In genomic region chr17:75183999-75184884, GRCh38 we compare ENCODE assay signal across 12 cellular contexts. TPM values are rescaled to one million over a fixed set of nuclear protein-coding genes. Genes with fewer than 3 reads are reported as not detected.
A peak's percentile ranks its signal among the peaks of the same experiment; 100 is the strongest.
DNase-seq lines count a peak whose midpoint lies in the region; ATAC-seq, FAIRE-seq and TF ChIP-seq lines count a peak whose summit lies in the region.
"Had no signal": no experiment of that assay in that cellular context is flagged by ENCODE, and none has a peak within 500 bp of the region (broad histone marks: within the 10 kb centered on the region; RNA-seq: fewer than 3 reads in every experiment).

No MANE protein-coding gene starts in this region.

- H3K4me1 Mint-ChIP-seq in activated CD4-positive, alpha-beta T cell treated with anti-CD3 and anti-CD28 coated beads for 36 hours: peaks cover 44% of the 10 kb centered on the region
- peaks cover 34 to 40% (median 39%) of the 10 kb centered on the region in 3 donors for H3K4me1 Mint-ChIP-seq in T-cell

- TF ChIP-seq EP300 in H1 (IDR thresholded peaks at IDR 0.05; ENCODE audit: borderline replicate concordance in 1 of 2, low read depth in 2 of 2, low read length in 2 of 2) (no peak), sigmoid colon (IDR thresholded peaks at IDR 0.05) (no peak)

- H3K27ac Mint-ChIP-seq in activated CD4-positive, alpha-beta T cell treated with anti-CD3 and anti-CD28 coated beads for 36 hours: peak overlapping the region; percentile 96
- peak overlapping the region; percentile 97 to 98 for H3K27ac Mint-ChIP-seq in T-cell

- H2AK5ac ChIP-seq in H1 (ENCODE audit: low read depth, low read length): no peak overlapping the region; the same call in 1 of the 2 replicates

- intact Hi-C loops in activated CD4-positive, alpha-beta T cell treated with anti-CD3 and anti-CD28 coated beads for 36 hours (cut with DNase I, micrococcal nuclease): loop anchor here (1.0 to 10.0 kb wide), 13 partner anchors 21 to 595 kb away; partner anchors contain the start of genes NUP85 (in 2 of the 2), GRB2 (in 1 of the 2), JPT1 (in 1 of the 2) and KCTD2 (in 1 of the 2)
- intact Hi-C loops in sigmoid colon (cut with DNase I): loop anchor here (5.0 kb wide), 3 partner anchors 52 to 137 kb away; partner anchors contain the start of genes ATP5PD, KCTD2 and NT5C
- intact Hi-C loops in head of caudate nucleus (cut with DNase I): loop anchor here (10.0 kb wide), 1 partner anchor 209 kb away; the partner anchor contains the start of gene HID1

- H3K4me3 ChIP-seq in H1 (ENCODE audit: extremely low read depth in 1 of 4, insufficient read depth in 2 of 4, low read depth in 3 of 4, low read length in 4 of 4): no peak overlapping the region
- H3K4me3 ChIP-seq in sigmoid colon: no peak overlapping the region

- no peak overlapping the region for H2AFZ ChIP-seq in H1 (ENCODE audit: low read length)

- no peak overlapping the region; a peak in 1 of 4 replicates for H3K4me2 ChIP-seq in H1 (ENCODE audit: insufficient read depth in 1 of 2, low read depth in 2 of 2, low read length in 2 of 2)

- no peak overlapping the region for H4K91ac ChIP-seq in H1 (replicated peaks; ENCODE audit: insufficient read length, low read length)

- no peaks in the 10 kb centered on the region for H3K27me3 Mint-ChIP-seq in activated CD4-positive, alpha-beta T cell treated with anti-CD3 and anti-CD28 coated beads for 36 hours
- H3K27me3 Mint-ChIP-seq in T-cell: no peaks in the 10 kb centered on the region

- DNase-seq in activated CD4-positive, alpha-beta T cell treated with anti-CD3 and anti-CD28 coated beads for 36 hours: no peak
- DNase-seq in activated CD4-positive, alpha-beta T cell treated with anti-CD3 and anti-CD28 coated beads for 1 hour: no peak
- DNase-seq in T-cell: no peak
- no peak for DNase-seq in H1 (ENCODE audit: low read depth in 1 of 2, low spot score in 2 of 2)
- DNase-seq in sigmoid colon: peak; percentile 25
- no peak for DNase-seq in H4 (ENCODE audit: low spot score)
- DNase-seq in head of caudate nucleus: no peak
- DNase-seq: islet precursor cell, NCI-H1436 treated with DMSO at 0.1 percent for 48 hours had no signal

- peaks cover 21% of the 10 kb centered on the region for H3K36me3 Mint-ChIP-seq in activated CD4-positive, alpha-beta T cell treated with anti-CD3 and anti-CD28 coated beads for 36 hours (ENCODE audit: low read depth)
- peaks cover 3% of the 10 kb centered on the region for H3K36me3 Mint-ChIP-seq in T-cell

- H3K23me2 ChIP-seq in H1 (ENCODE audit: low read depth, low read length): peaks cover 2% of the 10 kb centered on the region; the same call in 1 of the 2 replicates

- H3K79me1 ChIP-seq in H1 (ENCODE audit: low read depth, low read length): no peaks in the 10 kb centered on the region; the same call in 1 of the 2 replicates

- peak overlapping the region; percentile 97 for H3K4me3 Mint-ChIP-seq in activated CD4-positive, alpha-beta T cell treated with anti-CD3 and anti-CD28 coated beads for 36 hours
- peak overlapping the region; percentile 81 to 89 (median 84) for H3K4me3 Mint-ChIP-seq in T-cell

- peaks cover 31 to 33% of the 10 kb centered on the region in 2 experiments for H3K79me2 ChIP-seq in H1 (ENCODE audit: control insufficient read depth in 1 of 2, insufficient read depth in 2 of 2, low read length in 2 of 2)

- H2BK20ac ChIP-seq in H1 (ENCODE audit: low read length): no peak overlapping the region

- H3K9ac ChIP-seq in H1 (replicated peaks in 1 of 4; ENCODE audit: extremely low read depth in 1 of 4, low read depth in 3 of 4, low read length in 3 of 4): no peak overlapping the region

- no peaks in the 10 kb centered on the region for H3K9me3 Mint-ChIP-seq in activated CD4-positive, alpha-beta T cell treated with anti-CD3 and anti-CD28 coated beads for 36 hours (ENCODE audit: low read depth)
- H3K9me3 Mint-ChIP-seq in T-cell: no peaks in the 10 kb centered on the region

- H3K9me3 ChIP-seq in H1 (ENCODE audit: insufficient read depth in 2 of 2, low read depth in 1 of 2, low read length in 1 of 2): no peaks in the 10 kb centered on the region
- H3K9me3 ChIP-seq in sigmoid colon: no peaks in the 10 kb centered on the region

- H3K18ac ChIP-seq in H1 (ENCODE audit: extremely low read depth, low read length): no peak overlapping the region

- H4K20me1 ChIP-seq in H1 (replicated peaks in 1 of 2; ENCODE audit: control insufficient read depth in 1 of 2, insufficient read depth in 2 of 2, low read length in 2 of 2): peaks cover 7% of the 10 kb centered on the region in 2 experiments

- TF ChIP-seq POLR2A in H1 (IDR thresholded peaks at IDR 0.05; ENCODE audit: control extremely low read depth in 1 of 2, low read depth in 2 of 2, low read length in 2 of 2) (no peak), sigmoid colon (IDR thresholded peaks at IDR 0.05) (no peak)

- H3K4ac ChIP-seq in H1 (replicated peaks; ENCODE audit: insufficient read length, low read depth, low read length): peak overlapping the region; percentile 17

- H4K5ac ChIP-seq in H1 (ENCODE audit: insufficient read length, low read depth, low read length): no peak overlapping the region

- FAIRE-seq in H1 (lab: Jason Lieb, UNC): no peak
- FAIRE-seq: bronchial epithelial cell, HTR-8/SVneo had no signal

- CTCF ChIA-PET in activated CD4-positive, alpha-beta T cell treated with anti-CD3 and anti-CD28 coated beads for 36 hours (lab: Charles Lee): interaction anchor here (0.6 to 3.0 kb wide), 6 partner anchors 12 to 548 kb away, joined by 3 to 11 read pairs (median 4); no protein-coding TSS in a partner anchor
- CTCF ChIA-PET in T-cell (lab: Charles Lee) (interaction anchor here (0.6 to 1.3 kb wide), 5 partner anchors 18 to 563 kb away, joined by 3 to 5 read pairs (median 3); no protein-coding TSS in a partner anchor), H1 (lab: Charles Lee; ENCODE audit: partially characterized antibody) (interaction anchor here (0.5 to 2.2 kb wide), 8 partner anchors 9 to 70 kb away, joined by 3 to 10 read pairs (median 4); partner anchors contain the start of gene NT5C)

- H3K27ac ChIP-seq in H1 (ENCODE audit: low read depth, low read length): no peak overlapping the region
- H3K27ac ChIP-seq in sigmoid colon: peak overlapping the region; percentile 92 to 99 (median 98)

- no peak overlapping the region for H3K23ac ChIP-seq in H1 (ENCODE audit: insufficient read length)

- H2BK15ac ChIP-seq in H1 (ENCODE audit: low read length): no peak overlapping the region

- no peak for ATAC-seq in activated CD4-positive, alpha-beta T cell treated with anti-CD3 and anti-CD28 coated beads for 36 hours
- ATAC-seq in T-cell (replicated peaks in 1 of 4) (no peak), HG03342 (IDR thresholded peaks at IDR 0.05; ENCODE audit: unreplicated experiment) (no peak)

- no peak overlapping the region for H2BK120ac ChIP-seq in H1 (replicated peaks; ENCODE audit: low read depth, low read length)

- H3K4me1 ChIP-seq in H1 (replicated peaks in 1 of 4; ENCODE audit: control insufficient read depth in 3 of 4, insufficient read depth in 4 of 4, low read length in 3 of 4) (peaks cover 0 to 5% (median under 1%) of the 10 kb centered on the region in 4 experiments; a peak in 4 of 7 replicates), sigmoid colon (peaks cover 0 to 29% (median 22%) of the 10 kb centered on the region in 4 donors)

- no peak overlapping the region for H4K8ac ChIP-seq in H1 (ENCODE audit: extremely low read depth, insufficient read depth, low read length)

- H2BK12ac ChIP-seq in H1 (ENCODE audit: low read depth, low read length): peak overlapping the region; percentile 40; the same call in 1 of the 2 replicates

- H3K27me3 ChIP-seq in H1 (replicated peaks in 1 of 4; ENCODE audit: control insufficient read depth in 3 of 4, extremely low read depth in 1 of 4, insufficient read depth in 3 of 4, low read length in 3 of 4): no peaks in the 10 kb centered on the region
- H3K27me3 ChIP-seq in sigmoid colon: no peaks in the 10 kb centered on the region

- 91% methylated on average over 8 of the region's 9 CpGs; no CpG with 5 or more reads in 1 of the 2 experiments for WGBS in H1 (ENCODE audit: extremely low coverage in 1 of 2, insufficient coverage in 1 of 2, insufficient read length in 1 of 2, insufficient replicate concordance in 2 of 2, low coverage in 1 of 2, low lambda C conversion rate in 2 of 2, missing lambda C conversion rate in 1 of 2), 2 experiments
- WGBS in sigmoid colon, 2 donors: 96 to 97% methylated on average over 9 of the region's 9 CpGs

- peaks cover 2 to 17% (median 5%) of the 10 kb centered on the region in 4 experiments; a peak in 5 of 8 replicates for H3K36me3 ChIP-seq in H1 (ENCODE audit: control insufficient read depth in 2 of 4, insufficient read depth in 4 of 4, low read length in 3 of 4)
- H3K36me3 ChIP-seq in sigmoid colon: peaks cover 0 to 8% (median 3%) of the 10 kb centered on the region in 4 donors

- H2BK5ac ChIP-seq in H1 (ENCODE audit: low read depth, low read length): no peak overlapping the region

- peak overlapping the region; percentile 66 for H3K56ac ChIP-seq in H1 (replicated peaks; ENCODE audit: insufficient read length, low read depth, low read length)

- POLR2A ChIA-PET in activated CD4-positive, alpha-beta T cell treated with anti-CD3 and anti-CD28 coated beads for 36 hours (lab: Charles Lee): interaction anchor here (0.6 to 1.6 kb wide), 4 partner anchors 10 to 845 kb away, joined by 3 to 5 read pairs (median 4); no protein-coding TSS in a partner anchor
- POLR2A ChIA-PET in T-cell (lab: Charles Lee): interaction anchor here (0.5 to 0.7 kb wide), 5 partner anchors 13 to 225 kb away, joined by 3 to 11 read pairs (median 5); no protein-coding TSS in a partner anchor
- POLR2A ChIA-PET in H1 (lab: Charles Lee; ENCODE audit: partially characterized antibody): interaction anchor here (0.6 to 3.5 kb wide), 19 partner anchors 9 to 272 kb away, joined by 3 to 16 read pairs (median 5); partner anchors contain the start of genes JPT1, MIF4GD, MRPS7 and NT5C

- no peak overlapping the region for H3K14ac ChIP-seq in H1 (ENCODE audit: insufficient read length)

- TF ChIP-seq CTCF in H1 (IDR thresholded peaks at IDR 0.05; ENCODE audit: control extremely low read depth in 1 of 3, insufficient read depth in 1 of 3, low read depth in 1 of 3, low read length in 3 of 3) (no peak), sigmoid colon (IDR thresholded peaks at IDR 0.05) (no peak)

- no peak for TF ChIP-seq RAD21 in H1 (IDR thresholded peaks at IDR 0.05 in 1 of 2, conservative IDR thresholded peaks at IDR 0.05 in 1 of 2; ENCODE audit: low read depth in 2 of 2, low read length in 2 of 2)

RNA-seq across cellular contexts. Expression of gene SUMO2, which starts 1.5 kb away (rescaled TPM):
- 100 to 1,000 TPM; 594 to 727 TPM for total RNA-seq in activated CD4-positive, alpha-beta T cell treated with anti-CD3 and anti-CD28 coated beads for 36 hours
- total RNA-seq in T-cell (100 to 1,000 TPM; 239 to 284 (median 269) TPM), sigmoid colon (100 to 1,000 TPM in 1 of 4 donors, 10 to 100 TPM in 3; 63.0 to 109 (median 87.1) TPM)
- 779 and 788 TPM in 2 replicates for total RNA-seq in H1 (2021; fragmentation: NEBNext Ultra II Directional; extraction: Animal tissue kit (Norgen Biotek cat#: 25700))
- polyA plus RNA-seq in H1 (2011; rRNA removed) (91.0 and 184 TPM in 2 replicates), sigmoid colon (100 to 1,000 TPM in 2 of 3 donors, 10 to 100 TPM in 1; 69.9 to 130 (median 117) TPM)
- polyA plus RNA-seq in H1 (2011; cell fraction: cytosol; rRNA removed): 162 TPM
- 61.2 TPM for polyA plus RNA-seq in H1 (2011; cell fraction: nucleus; rRNA removed)
- 273 to 655 TPM (median 511 TPM) in 4 replicates for polyA plus RNA-seq in H1 (2012, experiment 1 of 2)
- 97.2 TPM for polyA plus RNA-seq in H1 (2012, experiment 2 of 2)
- polyA plus RNA-seq in H1 (2013, experiment 1 of 2): 253 TPM
- 265 TPM for polyA plus RNA-seq in H1 (2013, experiment 2 of 2)
- 88.0 and 91.8 TPM in 2 replicates for polyA minus RNA-seq in H1 (2011; rRNA and poly(A)+ RNA removed)
- polyA minus RNA-seq in H1 (2011; cell fraction: cytosol; rRNA and poly(A)+ RNA removed): 284 TPM
- 41.9 TPM for polyA minus RNA-seq in H1 (2011; cell fraction: nucleus; rRNA and poly(A)+ RNA removed)
- total RNA-seq in H4 (2014; rRNA removed; shearing (Covaris generic)): 160 and 193 TPM in 2 replicates

RNA-seq across cellular contexts. Expression of gene NUP85, which starts 21.2 kb away (rescaled TPM):
- total RNA-seq in activated CD4-positive, alpha-beta T cell treated with anti-CD3 and anti-CD28 coated beads for 36 hours: 100 to 1,000 TPM; 130 to 160 TPM
- total RNA-seq in T-cell (100 to 1,000 TPM in 3 of 5 donors, 10 to 100 TPM in 2; 56.2 to 128 (median 106) TPM), sigmoid colon (10 to 100 TPM; 21.1 to 32.2 (median 29.7) TPM)
- total RNA-seq in H1 (2021; fragmentation: NEBNext Ultra II Directional; extraction: Animal tissue kit (Norgen Biotek cat#: 25700)): 97.4 and 98.5 TPM in 2 replicates
- polyA plus RNA-seq in H1 (2011; rRNA removed) (154 and 163 TPM in 2 replicates), sigmoid colon (10 to 100 TPM; 31.0 to 48.6 (median 42.8) TPM)
- polyA plus RNA-seq in H1 (2011; cell fraction: cytosol; rRNA removed): 146 TPM
- 356 TPM for polyA plus RNA-seq in H1 (2011; cell fraction: nucleus; rRNA removed)
- 68.3 to 138 TPM (median 101 TPM) in 4 replicates for polyA plus RNA-seq in H1 (2012, experiment 1 of 2)
- 88.0 TPM for polyA plus RNA-seq in H1 (2012, experiment 2 of 2)
- polyA plus RNA-seq in H1 (2013, experiment 1 of 2): 67.3 TPM
- polyA plus RNA-seq in H1 (2013, experiment 2 of 2): 64.2 TPM
- polyA minus RNA-seq in H1 (2011; rRNA and poly(A)+ RNA removed): 89.4 and 94.3 TPM in 2 replicates
- 49.2 TPM for polyA minus RNA-seq in H1 (2011; cell fraction: cytosol; rRNA and poly(A)+ RNA removed)
- polyA minus RNA-seq in H1 (2011; cell fraction: nucleus; rRNA and poly(A)+ RNA removed): 64.7 TPM
- 59.3 and 71.5 TPM in 2 replicates for total RNA-seq in H4 (2014; rRNA removed; shearing (Covaris generic))

RNA-seq across cellular contexts. Expression of gene JPT1, which starts 29.9 kb away (rescaled TPM):
- 100 to 1,000 TPM; 234 to 238 TPM for total RNA-seq in activated CD4-positive, alpha-beta T cell treated with anti-CD3 and anti-CD28 coated beads for 36 hours
- total RNA-seq in T-cell: 10 to 100 TPM; 28.3 to 55.8 (median 45.4) TPM
- 340 and 369 TPM in 2 replicates for total RNA-seq in H1 (2021; fragmentation: NEBNext Ultra II Directional; extraction: Animal tissue kit (Norgen Biotek cat#: 25700))
- 154 and 216 TPM in 2 replicates for polyA plus RNA-seq in H1 (2011; rRNA removed)
- polyA plus RNA-seq in H1 (2011; cell fraction: cytosol; rRNA removed): 246 TPM
- polyA plus RNA-seq in H1 (2011; cell fraction: nucleus; rRNA removed): 206 TPM
- 377 to 556 TPM (median 531 TPM) in 4 replicates for polyA plus RNA-seq in H1 (2012, experiment 1 of 2)
- polyA plus RNA-seq in H1 (2012, experiment 2 of 2): 362 TPM
- polyA plus RNA-seq in H1 (2013, experiment 1 of 2): 569 TPM
- 579 TPM for polyA plus RNA-seq in H1 (2013, experiment 2 of 2)
- polyA minus RNA-seq in H1 (2011; rRNA and poly(A)+ RNA removed): 42.8 and 65.0 TPM in 2 replicates
- polyA minus RNA-seq in H1 (2011; cell fraction: cytosol; rRNA and poly(A)+ RNA removed): 249 TPM
- 83.5 TPM for polyA minus RNA-seq in H1 (2011; cell fraction: nucleus; rRNA and poly(A)+ RNA removed)
- total RNA-seq in sigmoid colon: 10 to 100 TPM; 17.5 to 19.1 (median 18.8) TPM
- polyA plus RNA-seq in sigmoid colon: 100 to 1,000 TPM; 361 to 627 (median 471) TPM
- 324 and 466 TPM in 2 replicates for total RNA-seq in H4 (2014; rRNA removed; shearing (Covaris generic))

RNA-seq across cellular contexts. Expression of gene NT5C, which starts 52.7 kb away (rescaled TPM):
- 10 to 100 TPM; 51.7 to 61.5 TPM for total RNA-seq in activated CD4-positive, alpha-beta T cell treated with anti-CD3 and anti-CD28 coated beads for 36 hours
- total RNA-seq in T-cell (10 to 100 TPM; 21.5 to 88.8 (median 70.1) TPM), sigmoid colon (100 to 1,000 TPM in 1 of 4 donors, 10 to 100 TPM in 3; 60.7 to 109 (median 82.4) TPM)
- 52.1 and 66.9 TPM in 2 replicates for total RNA-seq in H1 (2021; fragmentation: NEBNext Ultra II Directional; extraction: Animal tissue kit (Norgen Biotek cat#: 25700))
- polyA plus RNA-seq in H1 (2011; rRNA removed) (66.4 and 98.6 TPM in 2 replicates), sigmoid colon (100 to 1,000 TPM; 102 to 116 (median 110) TPM)
- polyA plus RNA-seq in H1 (2011; cell fraction: cytosol; rRNA removed): 92.6 TPM
- 145 TPM for polyA plus RNA-seq in H1 (2011; cell fraction: nucleus; rRNA removed)
- 38.9 to 77.9 TPM (median 68.7 TPM) in 4 replicates for polyA plus RNA-seq in H1 (2012, experiment 1 of 2)
- 57.5 TPM for polyA plus RNA-seq in H1 (2012, experiment 2 of 2)
- 69.7 TPM for polyA plus RNA-seq in H1 (2013, experiment 1 of 2)
- polyA plus RNA-seq in H1 (2013, experiment 2 of 2): 60.6 TPM
- 12.1 and 14.9 TPM in 2 replicates for polyA minus RNA-seq in H1 (2011; rRNA and poly(A)+ RNA removed)
- 16.7 TPM for polyA minus RNA-seq in H1 (2011; cell fraction: cytosol; rRNA and poly(A)+ RNA removed)
- 44.4 TPM for polyA minus RNA-seq in H1 (2011; cell fraction: nucleus; rRNA and poly(A)+ RNA removed)
- total RNA-seq in H4 (2014; rRNA removed; shearing (Covaris generic)): 122 and 134 TPM in 2 replicates
